Comparison of ENCODE assay signal across 8 cellular contexts in genomic region chr16:3501412-3501761, GRCh38. TPM values are rescaled to one million over a fixed set of nuclear protein-coding genes. Genes with fewer than 3 reads are reported as not detected.
DNase-seq lines count a peak whose midpoint lies in the region; ATAC-seq and TF ChIP-seq lines count a peak whose summit lies in the region.
"Not testable (repeated sequence)": the region's sequence is repeated elsewhere in the genome, so short reads cannot be mapped to it uniquely, and the experiment has no call there.
"Had no signal": no experiment of that assay in that cellular context is flagged by ENCODE, and none has a peak within 500 bp of the region (broad histone marks: within the 10 kb centered on the region; RNA-seq: fewer than 3 reads in every experiment).

No MANE protein-coding gene starts in this region.

- H3K27ac Mint-ChIP-seq in T-helper 17 cell (peak overlapping the region; percentile 98), MCF 10A (ENCODE audit: low read depth, unreplicated experiment) (peak overlapping the region; percentile 93), nephron progenitor cell (peak overlapping the region; percentile 95)

- H3K4me1 ChIP-seq in left ventricle myocardium inferior = peaks cover 32% of the 10 kb centered on the region
- peaks cover 11 to 16% of the 10 kb centered on the region in 2 donors for H3K4me1 ChIP-seq in thyroid gland

- peak overlapping the region; percentile 87 for H3K4me3 Mint-ChIP-seq in T-helper 17 cell
- peak overlapping the region; percentile 81 for H3K4me3 Mint-ChIP-seq in MCF 10A (ENCODE audit: unreplicated experiment)
- H3K4me3 Mint-ChIP-seq in nephron progenitor cell = peak overlapping the region; percentile 95

- H3K36me3 Mint-ChIP-seq in T-helper 17 cell (ENCODE audit: low read depth) = not testable (repeated sequence)
- H3K36me3 Mint-ChIP-seq in MCF 10A (ENCODE audit: insufficient read depth, unreplicated experiment) (peaks cover 25% of the 10 kb centered on the region), nephron progenitor cell (ENCODE audit: low read depth) (peaks cover 22% of the 10 kb centered on the region)

- H3K27me3 ChIP-seq in left ventricle myocardium inferior (ENCODE audit: low read depth); thyroid gland: not testable (repeated sequence)

- not testable (repeated sequence) for BruUV-seq in MCF 10A (replicated peaks; lab: Mats Ljungman, UMichigan)

- POLR2A ChIA-PET in MCF 10A (lab: Yijun Ruan, JAX) = interaction anchor here (0.7 to 1.2 kb wide), 3 partner anchors 58 to 237 kb away, joined by 4 read pairs; partner anchors contain the start of genes NAA60 and ZNF597

- H3K4me1 Mint-ChIP-seq in T-helper 17 cell (peaks cover 36% of the 10 kb centered on the region), nephron progenitor cell (peaks cover 19% of the 10 kb centered on the region)
- not testable (repeated sequence) for H3K4me1 Mint-ChIP-seq in MCF 10A (ENCODE audit: insufficient read depth, unreplicated experiment)

- H3K27ac ChIP-seq in left ventricle myocardium inferior (replicated peaks) = peak overlapping the region; percentile 83
- H3K27ac ChIP-seq in thyroid gland = peak overlapping the region; percentile 50 to 80 (median 80)

- TF ChIP-seq CTCF in GM12875 (IDR thresholded peaks at IDR 0.05; ENCODE audit: borderline replicate concordance, insufficient read depth, low read depth, low read length); MCF 10A (IDR thresholded peaks at IDR 0.05; ENCODE audit: unreplicated experiment); left ventricle myocardium inferior (IDR thresholded peaks at IDR 0.05; ENCODE audit: borderline replicate concordance); nephron progenitor cell (IDR thresholded peaks at IDR 0.05); thyroid gland (IDR thresholded peaks at IDR 0.05): not testable (repeated sequence)

- DNase-seq in T-helper 17 cell; MCF 10A (ENCODE audit: unreplicated experiment); left ventricle myocardium inferior; nephron progenitor cell; thyroid gland: not testable (repeated sequence)

- WGBS in thyroid gland, 2 donors = 10 to 17% methylated on average over 24 of the region's 24 CpGs

- TF ChIP-seq POLR2A in thyroid gland (IDR thresholded peaks at IDR 0.05) = not testable (repeated sequence)

- H3K27me3 Mint-ChIP-seq in T-helper 17 cell; MCF 10A (ENCODE audit: insufficient read depth, unreplicated experiment); nephron progenitor cell (ENCODE audit: low read depth, poor library complexity): not testable (repeated sequence)

- not testable (repeated sequence) for H3K9me3 Mint-ChIP-seq in MCF 10A (ENCODE audit: unreplicated experiment); nephron progenitor cell

- peak overlapping the region; percentile 81 for H3K4me3 ChIP-seq in GM12875 (ENCODE audit: low read depth, low read length)
- peak overlapping the region; percentile 95 for H3K4me3 ChIP-seq in left ventricle myocardium inferior
- peak overlapping the region; percentile 75 to 89 (median 85) for H3K4me3 ChIP-seq in thyroid gland (replicated peaks in 1 of 3)

- intact Hi-C loops in MCF 10A (cut with micrococcal nuclease); left ventricle myocardium inferior (cut with micrococcal nuclease): not testable (repeated sequence)
- intact Hi-C loops in thyroid gland (cut with DNase I) = loop anchor here (5.0 kb wide), 1 partner anchor 219 kb away; the partner anchor contains the start of gene ZNF263

- CTCF ChIA-PET in MCF 10A (lab: Yijun Ruan, JAX) = interaction anchor here (0.7 to 1.1 kb wide), 2 partner anchors 49 to 319 kb away, joined by 3 read pairs; no protein-coding TSS in a partner anchor

- not testable (repeated sequence) for ATAC-seq in T-helper 17 cell

- H3K36me3 ChIP-seq in left ventricle myocardium inferior = peaks cover 17% of the 10 kb centered on the region
- not testable (repeated sequence) for H3K36me3 ChIP-seq in thyroid gland

- not testable (repeated sequence) for H3K9me3 ChIP-seq in T-helper 17 cell (ENCODE audit: control insufficient read depth, low read length, poor library complexity, severe bottlenecking); left ventricle myocardium inferior (replicated peaks); thyroid gland

RNA-seq across cellular contexts. Expression of gene CLUAP1, which starts 0.6 kb away (rescaled TPM):
- 10 to 100 TPM; 10.7 to 19.0 TPM for total RNA-seq in T-helper 17 cell
- total RNA-seq in MCF 10A (2022) = 29.5 and 33.1 TPM in 2 replicates
- total RNA-seq in left ventricle myocardium inferior = 14.4 TPM
- 10 to 100 TPM; 24.6 to 31.6 (median 29.4) TPM for total RNA-seq in thyroid gland

RNA-seq across cellular contexts. Expression of gene C16orf90, which starts 6.1 kb away (rescaled TPM):
- total RNA-seq in T-helper 17 cell (not detected), MCF 10A (2022) (not detected in 2 replicates), left ventricle myocardium inferior (not detected), thyroid gland (not detected)
- total RNA-seq: Daoy, H4 had no signal

RNA-seq across cellular contexts. Expression of gene NAA60, which starts 57.9 kb away (rescaled TPM):
- total RNA-seq in T-helper 17 cell (10 to 100 TPM; 34.8 to 44.5 TPM), MCF 10A (2022) (38.6 and 40.8 TPM in 2 replicates), left ventricle myocardium inferior (38.2 TPM), thyroid gland (10 to 100 TPM; 22.7 to 42.2 (median 31.0) TPM)

RNA-seq across cellular contexts. Expression of gene ZNF597, which starts 58.1 kb away (rescaled TPM):
- 1 to 10 TPM; 3.0 to 3.2 TPM for total RNA-seq in T-helper 17 cell
- 2.3 and 2.5 TPM in 2 replicates for total RNA-seq in MCF 10A (2022)
- total RNA-seq in left ventricle myocardium inferior = 1.7 TPM
- total RNA-seq in thyroid gland = 1 to 10 TPM; 2.7 to 6.8 (median 4.3) TPM
- total RNA-seq: Daoy had no signal
